In genomic region chr19:49857834-49858590, GRCh38 we compare ENCODE assay signal across 17 cellular contexts. TPM values are rescaled to one million over a fixed set of nuclear protein-coding genes. Genes with fewer than 3 reads are reported as not detected.
DNase-seq lines count a peak whose midpoint lies in the region; ATAC-seq, FAIRE-seq and TF ChIP-seq lines count a peak whose summit lies in the region.
"Had no signal": no experiment of that assay in that cellular context is flagged by ENCODE, and none has a peak within 500 bp of the region (broad histone marks: within the 10 kb centered on the region; RNA-seq: fewer than 3 reads in every experiment).

No MANE protein-coding gene starts in this region.

- H3K9me3 ChIP-seq in A549 (no peaks in the 10 kb centered on the region), HCT116 (ENCODE audit: control insufficient read depth in 1 of 2, insufficient read depth in 1 of 2, low read depth in 1 of 2, low read length in 2 of 2) (no peaks in the 10 kb centered on the region), astrocyte (ENCODE audit: insufficient read depth, low read depth, low read length) (no peaks in the 10 kb centered on the region)
- H3K9me3 ChIP-seq: SJCRH30 had no signal

- no TSS peak for BruUV-seq in HCT116 (replicated peaks; lab: Mats Ljungman, UMichigan)

- peaks cover 15 to 27% of the 10 kb centered on the region in 2 experiments; a peak in 3 of 4 replicates for H3K36me3 ChIP-seq in HCT116 (ENCODE audit: control insufficient read depth in 1 of 2, insufficient read depth in 2 of 2, low read length in 2 of 2)
- H3K36me3 ChIP-seq in astrocyte (ENCODE audit: insufficient read depth, low read length) = peaks cover 2% of the 10 kb centered on the region

- H2AFZ ChIP-seq in HCT116 (ENCODE audit: low read depth, low read length, poor library complexity, severe bottlenecking) = no peak overlapping the region
- no peak overlapping the region for H2AFZ ChIP-seq in astrocyte (ENCODE audit: low read depth, low read length)
- H2AFZ ChIP-seq: parathyroid adenoma had no signal

- POLR2A ChIA-PET in A549 (lab: Yijun Ruan, JAX) (interaction anchor here (1.8 to 2.7 kb wide), 3 partner anchors 9 to 19 kb away, joined by 7 to 9 read pairs (median 7); partner anchors contain the start of genes AKT1S1 and PNKP), HCT116 (lab: Charles Lee) (no interaction called here)

- H4K20me1 ChIP-seq in HCT116 (ENCODE audit: insufficient read depth) (no peaks in the 10 kb centered on the region), astrocyte (ENCODE audit: insufficient read depth, low read length) (peaks cover 73% of the 10 kb centered on the region)

- ATAC-seq in A549 = peak; percentile 5 to 6; a peak in 4 of 6 replicates
- peak; percentile 13; the same call in 1 of the 2 replicates for ATAC-seq in HCT116
- ATAC-seq in GM19467 (IDR thresholded peaks at IDR 0.05; ENCODE audit: unreplicated experiment) = no peak
- ATAC-seq: activated T-helper 17 cell treated with anti-CD3 and anti-CD28 coated beads, Interleukin-2, amount 50 U/mL, for 72 hours had no signal

- TF ChIP-seq CTCF in A549 (IDR thresholded peaks at IDR 0.05) (no peak), HCT116 (IDR thresholded peaks at IDR 0.05 in 2 of 3, conservative IDR thresholded peaks at IDR 0.05 in 1 of 3; ENCODE audit: borderline replicate concordance in 1 of 3, insufficient read depth in 1 of 3, low read depth in 2 of 3, low read length in 2 of 3) (no peak), astrocyte (IDR thresholded peaks at IDR 0.05; ENCODE audit: insufficient read depth, low read depth, low read length) (no peak), nephron progenitor cell (IDR thresholded peaks at IDR 0.05) (no peak)

- WGBS in A549 (ENCODE audit: missing lambda C conversion rate) = 92% methylated on average over 25 of the region's 26 CpGs

- H3K4me2 ChIP-seq in A549 = no peak overlapping the region
- H3K4me2 ChIP-seq in HCT116 (ENCODE audit: low read length) = no peak overlapping the region
- peak overlapping the region; percentile 65 for H3K4me2 ChIP-seq in astrocyte (ENCODE audit: low read length)

- peaks cover 5% of the 10 kb centered on the region for H3K36me3 Mint-ChIP-seq in astrocyte (ENCODE audit: low read depth, unreplicated experiment)
- peaks cover 15% of the 10 kb centered on the region for H3K36me3 Mint-ChIP-seq in nephron progenitor cell (ENCODE audit: low read depth)
- H3K36me3 Mint-ChIP-seq in immature natural killer cell = no peaks in the 10 kb centered on the region

- intact Hi-C loops in HCT116 (cut with micrococcal nuclease) = no loop called here

- H3K27ac Mint-ChIP-seq in astrocyte (ENCODE audit: unreplicated experiment) (no peak overlapping the region), nephron progenitor cell (peak overlapping the region; percentile 25), immature natural killer cell (no peak overlapping the region)
- H3K27ac Mint-ChIP-seq: activated T-helper 17 cell treated with anti-CD3 and anti-CD28 coated beads, Interleukin-2, amount 50 U/mL, for 72 hours; B cell had no signal

- no peak for DNase-seq in A549 (ENCODE audit: low read depth in 1 of 2, low spot score in 1 of 2)
- no peak for DNase-seq in HCT116 (ENCODE audit: low read depth, low spot score)
- DNase-seq in astrocyte (ENCODE audit: low read depth) = no peak
- DNase-seq in nephron progenitor cell = no peak
- DNase-seq in stimulated activated CD4-positive, alpha-beta T cell treated with anti-CD3 and anti-CD28 coated beads, Interleukin-4, amount 100 ng/mL, for 24 hours = no peak
- no peak for DNase-seq in immature natural killer cell
- no peak for DNase-seq in NCI-H2107 treated with DMSO at 0.1 percent for 48 hours (lab: John Stamatoyannopoulos, UW; ENCODE audit: unreplicated experiment)
- DNase-seq: activated CD4-positive, alpha-beta T cell treated with anti-CD3 and anti-CD28 coated beads for 1 hour; brain microvascular endothelial cell; HCEC 1CT; NCI-H1436; SJCRH30 had no signal

- H3K4me3 ChIP-seq in A549 (no peak overlapping the region), HCT116 (replicated peaks in 1 of 2; ENCODE audit: low read depth in 1 of 2, low read length in 2 of 2) (no peak overlapping the region), astrocyte (ENCODE audit: insufficient read depth, low read depth, low read length) (no peak overlapping the region)
- H3K4me3 ChIP-seq: SJCRH30 had no signal

- H3K79me2 ChIP-seq in HCT116 (ENCODE audit: insufficient read depth, low read length) = peaks cover 32% of the 10 kb centered on the region
- H3K79me2 ChIP-seq in astrocyte (ENCODE audit: insufficient read depth, low read length) = peaks cover 46% of the 10 kb centered on the region
- H3K79me2 ChIP-seq: parathyroid adenoma had no signal

- CTCF ChIA-PET in A549 (lab: Yijun Ruan, JAX) = interaction anchor here (0.6 to 1.4 kb wide), 3 partner anchors 25 to 355 kb away, joined by 3 to 4 read pairs (median 4); no protein-coding TSS in a partner anchor
- CTCF ChIA-PET in HCT116 (lab: Charles Lee) = no interaction called here

- H3K27me3 Mint-ChIP-seq in astrocyte (ENCODE audit: low read depth, unreplicated experiment) (no peaks in the 10 kb centered on the region), nephron progenitor cell (ENCODE audit: low read depth, poor library complexity) (no peaks in the 10 kb centered on the region), immature natural killer cell (ENCODE audit: low read depth in 3 of 3) (peaks cover 0 to 4% (median 4%) of the 10 kb centered on the region in 3 donors)
- H3K27me3 Mint-ChIP-seq: activated T-helper 17 cell treated with anti-CD3 and anti-CD28 coated beads, Interleukin-2, amount 50 U/mL, for 72 hours; B cell had no signal

- no peak overlapping the region for H3K9ac ChIP-seq in HCT116 (ENCODE audit: low read length)
- no peak overlapping the region for H3K9ac ChIP-seq in astrocyte (ENCODE audit: low read length)
- H3K9ac ChIP-seq: parathyroid adenoma had no signal

- TF ChIP-seq RAD21 in A549 (conservative IDR thresholded peaks at IDR 0.05 in 1 of 2, IDR thresholded peaks at IDR 0.05 in 1 of 2) (no peak), HCT116 (IDR thresholded peaks at IDR 0.05; ENCODE audit: low read depth) (no peak)

- H3K27ac ChIP-seq in A549 (peak overlapping the region in 1 of 2 experiments; percentile 36; a peak in 1 of 6 replicates), HCT116 (ENCODE audit: low read depth, low read length) (peak overlapping the region; percentile 45; the same call in 1 of the 2 replicates), astrocyte (ENCODE audit: low read depth, low read length) (peak overlapping the region; percentile 61)
- H3K27ac ChIP-seq: parathyroid adenoma, SJCRH30 had no signal

- H3K4me1 Mint-ChIP-seq in astrocyte (ENCODE audit: low read depth, unreplicated experiment) (peaks cover 12% of the 10 kb centered on the region), nephron progenitor cell (peaks cover 26% of the 10 kb centered on the region), immature natural killer cell (peaks cover 5 to 9% of the 10 kb centered on the region in 2 donors)

- H3K4me1 ChIP-seq in A549 (peaks cover 34% of the 10 kb centered on the region), HCT116 (ENCODE audit: control insufficient read depth in 1 of 2, insufficient read depth in 2 of 2, low read length in 2 of 2) (peaks cover 0 to 30% of the 10 kb centered on the region in 2 experiments; a peak in 3 of 4 replicates), astrocyte (ENCODE audit: insufficient read depth, low read length) (peaks cover 36% of the 10 kb centered on the region)
- H3K4me1 ChIP-seq: parathyroid adenoma, SJCRH30 had no signal

- TF ChIP-seq EP300 in A549 (IDR thresholded peaks at IDR 0.05) = no peak

- H3K9me2 ChIP-seq in HCT116 (ENCODE audit: insufficient read depth) = no peaks in the 10 kb centered on the region

- FAIRE-seq in A549 (lab: Jason Lieb, UNC) (no peak), astrocyte (lab: Jason Lieb, UNC) (no peak)
- FAIRE-seq: GM18507 had no signal

- H3K4me3 Mint-ChIP-seq in astrocyte (ENCODE audit: unreplicated experiment) (no peak overlapping the region), nephron progenitor cell (no peak overlapping the region), immature natural killer cell (no peak overlapping the region)
- H3K4me3 Mint-ChIP-seq: activated T-helper 17 cell treated with anti-CD3 and anti-CD28 coated beads, Interleukin-2, amount 50 U/mL, for 72 hours; B cell had no signal

- RAD21 ChIA-PET in HCT116 (lab: Charles Lee; ENCODE audit: low non-redundant PET in 1 of 2, low total read pairs in 2 of 2, uncharacterized antibody in 2 of 2, unreplicated experiment in 2 of 2) = no interaction called here

- H3K27me3 ChIP-seq in HCT116 (ENCODE audit: insufficient read depth, low read length) (no peaks in the 10 kb centered on the region), astrocyte (ENCODE audit: insufficient read depth, low read length) (no peaks in the 10 kb centered on the region)
- H3K27me3 ChIP-seq: brain microvascular endothelial cell, SJCRH30 had no signal

- no peaks in the 10 kb centered on the region for H3K9me3 Mint-ChIP-seq in astrocyte (ENCODE audit: unreplicated experiment)
- H3K9me3 Mint-ChIP-seq in nephron progenitor cell = no peaks in the 10 kb centered on the region
- no peaks in the 10 kb centered on the region for H3K9me3 Mint-ChIP-seq in immature natural killer cell
- H3K9me3 Mint-ChIP-seq: activated T-helper 17 cell treated with anti-CD3 and anti-CD28 coated beads, Interleukin-2, amount 50 U/mL, for 72 hours had no signal

- TF ChIP-seq POLR2A in A549 (IDR thresholded peaks at IDR 0.05; ENCODE audit: low read length) = peak; percentile 13; the same call in 1 of the 2 replicates
- TF ChIP-seq POLR2A in HCT116 (IDR thresholded peaks at IDR 0.05; ENCODE audit: borderline replicate concordance, extremely low read depth, insufficient read depth, insufficient read length) = no peak

RNA-seq across cellular contexts. Expression of gene PTOV1, which starts 7.1 kb away (rescaled TPM):
- polyA plus RNA-seq in A549 (2011; rRNA removed) = 27.7 and 41.2 TPM in 2 replicates
- 111 and 150 TPM in 2 replicates for polyA plus RNA-seq in A549 (2012; cell fraction: cytosol; rRNA removed)
- polyA plus RNA-seq in A549 (2012; cell fraction: nucleus; rRNA removed) = 235 and 351 TPM in 2 replicates
- 119 to 153 TPM (median 147 TPM) in 3 replicates for polyA plus RNA-seq in A549 (2017; fragmentation: RNase III; extraction: RNeasy Plus Mini Kit Qiagen cat#74134 plus additional on column Dnase treatment)
- 60.2 and 109 TPM in 2 replicates for polyA minus RNA-seq in A549 (2011; rRNA and poly(A)+ RNA removed)
- 236 TPM for total RNA-seq in HCT116 (2021; ENCODE audit: unreplicated experiment)
- polyA plus RNA-seq in HCT116 (2012) = 179 and 183 TPM in 2 replicates
- total RNA-seq in astrocyte = 162 and 172 TPM in 2 replicates
- polyA plus RNA-seq in immature natural killer cell = 10 to 100 TPM; 32.0 to 59.7 (median 41.4) TPM

RNA-seq across cellular contexts. Expression of gene PNKP, which starts 9.4 kb away (rescaled TPM):
- polyA plus RNA-seq in A549 (2011; rRNA removed) = 22.5 and 23.3 TPM in 2 replicates
- polyA plus RNA-seq in A549 (2012; cell fraction: cytosol; rRNA removed) = 40.5 and 44.1 TPM in 2 replicates
- polyA plus RNA-seq in A549 (2012; cell fraction: nucleus; rRNA removed) = 235 and 294 TPM in 2 replicates
- polyA plus RNA-seq in A549 (2017; fragmentation: RNase III; extraction: RNeasy Plus Mini Kit Qiagen cat#74134 plus additional on column Dnase treatment) = 63.8 to 75.9 TPM (median 71.2 TPM) in 3 replicates
- polyA minus RNA-seq in A549 (2011; rRNA and poly(A)+ RNA removed) = 35.0 and 36.5 TPM in 2 replicates
- 129 TPM for total RNA-seq in HCT116 (2021; ENCODE audit: unreplicated experiment)
- polyA plus RNA-seq in HCT116 (2012) = 53.4 and 61.0 TPM in 2 replicates
- 49.1 and 54.8 TPM in 2 replicates for total RNA-seq in astrocyte
- polyA plus RNA-seq in immature natural killer cell = 10 to 100 TPM; 36.4 to 55.1 (median 41.4) TPM

RNA-seq across cellular contexts. Expression of gene AKT1S1, which starts 19.1 kb away (rescaled TPM):
- polyA plus RNA-seq in A549 (2011; rRNA removed) = 39.2 and 41.5 TPM in 2 replicates
- polyA plus RNA-seq in A549 (2012; cell fraction: cytosol; rRNA removed) = 70.4 and 91.8 TPM in 2 replicates
- polyA plus RNA-seq in A549 (2012; cell fraction: nucleus; rRNA removed) = 107 and 112 TPM in 2 replicates
- 63.4 to 75.9 TPM (median 75.3 TPM) in 3 replicates for polyA plus RNA-seq in A549 (2017; fragmentation: RNase III; extraction: RNeasy Plus Mini Kit Qiagen cat#74134 plus additional on column Dnase treatment)
- polyA minus RNA-seq in A549 (2011; rRNA and poly(A)+ RNA removed) = 30.8 and 33.3 TPM in 2 replicates
- 70.6 TPM for total RNA-seq in HCT116 (2021; ENCODE audit: unreplicated experiment)
- polyA plus RNA-seq in HCT116 (2012) = 49.3 and 54.5 TPM in 2 replicates
- total RNA-seq in astrocyte = 104 and 116 TPM in 2 replicates
- 1 to 10 TPM; 2.5 to 4.7 (median 3.3) TPM for polyA plus RNA-seq in immature natural killer cell

RNA-seq across cellular contexts. Expression of gene TBC1D17, which starts 19.5 kb away (rescaled TPM):
- 12.3 and 18.0 TPM in 2 replicates for polyA plus RNA-seq in A549 (2011; rRNA removed)
- 26.5 and 33.3 TPM in 2 replicates for polyA plus RNA-seq in A549 (2012; cell fraction: cytosol; rRNA removed)
- polyA plus RNA-seq in A549 (2012; cell fraction: nucleus; rRNA removed) = 65.2 and 76.6 TPM in 2 replicates
- polyA plus RNA-seq in A549 (2017; fragmentation: RNase III; extraction: RNeasy Plus Mini Kit Qiagen cat#74134 plus additional on column Dnase treatment) = 26.6 to 44.8 TPM (median 41.5 TPM) in 3 replicates
- 14.3 and 18.0 TPM in 2 replicates for polyA minus RNA-seq in A549 (2011; rRNA and poly(A)+ RNA removed)
- total RNA-seq in HCT116 (2021; ENCODE audit: unreplicated experiment) = 32.9 TPM
- polyA plus RNA-seq in HCT116 (2012) = 25.9 and 27.8 TPM in 2 replicates
- total RNA-seq in astrocyte = 29.1 and 32.2 TPM in 2 replicates
- 10 to 100 TPM in 1 of 3 donors, 1 to 10 TPM in 2; 7.1 to 18.4 (median 7.3) TPM for polyA plus RNA-seq in immature natural killer cell

RNA-seq across cellular contexts. Expression of gene IL4I1, which starts 38.7 kb away (rescaled TPM):
- polyA plus RNA-seq in A549 (2011; rRNA removed) (0.15 and 0.18 TPM in 2 replicates), A549 (2017; fragmentation: RNase III; extraction: RNeasy Plus Mini Kit Qiagen cat#74134 plus additional on column Dnase treatment) (0.62 to 0.88 TPM (median 0.87 TPM) in 3 replicates), immature natural killer cell (under 1 TPM in 2 of 3 donors, not detected in 1; 0.27 to 0.40 TPM)
- 0.20 and 0.26 TPM in 2 replicates for polyA plus RNA-seq in A549 (2012; cell fraction: cytosol; rRNA removed)
- 0.66 and 0.84 TPM in 2 replicates for polyA plus RNA-seq in A549 (2012; cell fraction: nucleus; rRNA removed)
- 0.70 TPM in 1 of 2 replicates, not detected in the other for polyA minus RNA-seq in A549 (2011; rRNA and poly(A)+ RNA removed)
- total RNA-seq in HCT116 (2021; ENCODE audit: unreplicated experiment) (0.71 TPM), astrocyte (0.27 and 0.50 TPM in 2 replicates)
- polyA plus RNA-seq in HCT116 (2012) = 0.57 and 0.85 TPM in 2 replicates
- total RNA-seq: SJCRH30 had no signal

Comparison
In these comparisons a context has a peak if more than half of its experiments do, and no peak if none do; other contexts are left out.
1. Of the 6 proteins assayed by ChIP-seq in both A549 and HCT116: peak only in A549: MAX and POLR2A; only in HCT116: none; in both: none; in neither: 4.